In the genomic region with DNA sequence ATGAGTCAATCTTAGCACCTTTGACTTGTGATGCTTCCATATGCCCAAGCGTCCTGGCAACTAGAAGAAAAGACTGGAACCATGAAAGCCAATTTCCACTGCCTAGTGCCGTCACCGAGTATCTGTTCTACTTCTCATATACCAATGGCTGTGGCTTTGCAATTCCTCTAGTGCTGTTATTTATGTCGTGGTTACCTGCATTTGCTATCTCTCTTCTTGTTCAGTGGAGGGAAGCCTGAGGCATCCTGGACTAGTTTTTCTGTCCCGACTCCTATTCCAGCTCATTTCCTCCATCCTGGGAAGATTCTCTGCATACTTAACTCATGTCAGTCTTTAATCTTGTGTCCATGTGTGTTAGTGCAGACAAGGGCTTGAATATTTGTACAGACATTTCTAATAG, we compare ENCODE assay signal across 15 cellular contexts.
"Had no signal": no experiment of that assay in that cellular context is flagged by ENCODE, and none has a peak within 500 bp of the region (broad histone marks: within the 10 kb centered on the region; RNA-seq: fewer than 3 reads in every experiment).

No MANE protein-coding gene starts in this region.

- FAIRE-seq: islet of Langerhans had no signal

- H3K27ac Mint-ChIP-seq: activated naive CD4-positive, alpha-beta T cell treated with anti-CD3 and anti-CD28 coated beads, Interleukin-2, amount 50 U/mL, for 24 hours; stimulated activated effector memory CD8-positive, alpha-beta T cell treated with anti-CD3 and anti-CD28 coated beads, Interleukin-12 subunit alpha, Interleukin-12 subunit beta, amount 100 ng/mL, for 72 hours had no signal

- ATAC-seq: foreskin keratinocyte; stimulated activated effector memory CD8-positive, alpha-beta T cell treated with anti-CD3 and anti-CD28 coated beads, Interleukin-12 subunit alpha, Interleukin-12 subunit beta, amount 100 ng/mL, for 72 hours had no signal

- H3K27me3 ChIP-seq: brain microvascular endothelial cell, esophagus squamous epithelium, foreskin keratinocyte, right atrium auricular region, thyroid gland, vagina had no signal

- H3K4me1 Mint-ChIP-seq: activated naive CD4-positive, alpha-beta T cell treated with anti-CD3 and anti-CD28 coated beads, Interleukin-2, amount 50 U/mL, for 24 hours; stimulated activated effector memory CD8-positive, alpha-beta T cell treated with anti-CD3 and anti-CD28 coated beads, Interleukin-12 subunit alpha, Interleukin-12 subunit beta, amount 100 ng/mL, for 72 hours had no signal

- DNase-seq: activated CD4-positive, alpha-beta T cell treated with anti-CD3 and anti-CD28 coated beads, Interleukin-2, amount 50 U/mL, for 1 hour; activated CD4-positive, CD25-positive, alpha-beta regulatory T cell; amniotic stem cell; brain microvascular endothelial cell; esophagus squamous epithelium; foreskin keratinocyte; head of caudate nucleus; left ventricle myocardium inferior; mesendoderm; thyroid gland had no signal

- H3K4me3 ChIP-seq: esophagus squamous epithelium, left ventricle myocardium inferior, right atrium auricular region, thyroid gland, vagina had no signal

- H3K27ac ChIP-seq: brain microvascular endothelial cell, esophagus squamous epithelium, foreskin keratinocyte, left ventricle myocardium inferior, right atrium auricular region, thyroid gland, vagina had no signal

- H3K9me3 ChIP-seq: thyroid gland, vagina had no signal

- H3K4me3 Mint-ChIP-seq: activated naive CD4-positive, alpha-beta T cell treated with anti-CD3 and anti-CD28 coated beads, Interleukin-2, amount 50 U/mL, for 24 hours; stimulated activated effector memory CD8-positive, alpha-beta T cell treated with anti-CD3 and anti-CD28 coated beads, Interleukin-12 subunit alpha, Interleukin-12 subunit beta, amount 100 ng/mL, for 72 hours had no signal
